19 cellular contexts compared by ENCODE assay signal in the genomic region with DNA sequence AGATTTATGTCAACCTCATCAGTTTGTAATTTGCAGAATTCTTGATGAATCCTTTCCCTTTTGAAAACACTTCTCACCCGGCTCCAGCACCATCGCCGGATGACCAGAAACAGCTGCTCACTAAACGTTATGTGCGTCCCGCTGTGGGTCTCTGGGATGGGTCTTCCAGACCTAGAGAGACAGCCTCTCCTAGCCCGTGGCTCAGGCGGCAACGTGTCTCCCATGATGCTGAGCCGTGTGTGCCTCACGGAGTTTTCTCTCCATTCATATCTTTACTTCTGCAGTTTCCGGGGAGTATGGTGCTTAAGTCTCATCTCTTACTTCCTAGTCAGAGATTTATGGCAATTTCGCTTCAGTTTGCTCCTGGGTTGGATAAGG. TPM values are rescaled to one million over a fixed set of nuclear protein-coding genes. Genes with fewer than 3 reads are reported as not detected.
"Had no signal": no experiment of that assay in that cellular context is flagged by ENCODE, and none has a peak within 500 bp of the region (broad histone marks: within the 10 kb centered on the region; RNA-seq: fewer than 3 reads in every experiment).

No MANE protein-coding gene starts in this region.

- H3K27ac ChIP-seq: coronary artery, epithelial cell of prostate, hepatocyte, stomach, tibial artery had no signal

- ATAC-seq: activated T-cell treated with anti-CD3 and anti-CD28 coated beads, Interleukin-2, amount 50 U/mL, for 4 hours; naive thymus-derived CD8-positive, alpha-beta T cell had no signal

- DNase-seq: activated CD4-positive, alpha-beta T cell treated with anti-CD3 and anti-CD28 coated beads, Interleukin-2, amount 50 U/mL, for 4 hours; activated CD4-positive, CD25-positive, alpha-beta regulatory T cell treated with anti-CD3 and anti-CD28 coated beads, Interleukin-2, amount 50 U/mL, for 72 hours; activated effector memory CD4-positive, alpha-beta T cell treated with anti-CD3 and anti-CD28 coated beads, Interleukin-2, amount 50 U/mL, for 16 hours; activated naive CD8-positive, alpha-beta T cell treated with anti-CD3 and anti-CD28 coated beads for 36 hours; activated T-cell treated with anti-CD3 and anti-CD28 coated beads, Interleukin-2, amount 50 U/mL, for 4 hours; effector memory CD4-positive, alpha-beta T cell; gastrocnemius medialis; kidney glomerular epithelial cell; SHP77 treated with DMSO at 0.1 percent for 48 hours; stimulated activated CD4-positive, alpha-beta T cell treated with anti-CD3 and anti-CD28 coated beads, Interleukin-15, amount 100 ng/mL, for 24 hours; stimulated activated CD4-positive, alpha-beta T cell treated with anti-CD3 and anti-CD28 coated beads, Interleukin-4, amount 100 ng/mL, for 24 hours; stomach; tibial artery had no signal

- H3K27me3 ChIP-seq: gastrocnemius medialis, hepatocyte, stomach had no signal

- H3K36me3 ChIP-seq: gastrocnemius medialis, tibial artery had no signal

- H2AFZ ChIP-seq: hepatocyte had no signal

- H3K4me3 ChIP-seq: coronary artery, gastrocnemius medialis, hepatocyte, mucosa of descending colon, stomach, tibial artery had no signal

- H3K4me1 ChIP-seq: stomach, tibial artery had no signal

- H3K9me3 ChIP-seq: gastrocnemius medialis, mucosa of descending colon, stomach, tibial artery had no signal

- H3K79me2 ChIP-seq: hepatocyte had no signal

- H3K4me2 ChIP-seq: hepatocyte had no signal

RNA-seq across cellular contexts. Expression of gene ACR, which starts 25.0 kb away (rescaled TPM):
- total RNA-seq: activated naive CD8-positive, alpha-beta T cell treated with anti-CD3 and anti-CD28 coated beads for 36 hours; activated T-cell treated with anti-CD3 and anti-CD28 coated beads, Interleukin-2, amount 50 U/mL, for 4 hours; gastrocnemius medialis; hepatocyte; naive thymus-derived CD8-positive, alpha-beta T cell; T-helper 2 cell treated with Interferon-gamma antibody and Interleukin-4, amounts not matched to agents 100 ng/mL and 5 ng/mL, for 36 hours had no signal
- polyA plus RNA-seq: hepatocyte; naive thymus-derived CD8-positive, alpha-beta T cell had no signal

RNA-seq across cellular contexts. Expression of gene SHANK3, which starts 40.4 kb away (rescaled TPM):
- polyA plus RNA-seq: naive thymus-derived CD8-positive, alpha-beta T cell had no signal
